Comparison of ENCODE assay signal across 28 cellular contexts in the genomic region with DNA sequence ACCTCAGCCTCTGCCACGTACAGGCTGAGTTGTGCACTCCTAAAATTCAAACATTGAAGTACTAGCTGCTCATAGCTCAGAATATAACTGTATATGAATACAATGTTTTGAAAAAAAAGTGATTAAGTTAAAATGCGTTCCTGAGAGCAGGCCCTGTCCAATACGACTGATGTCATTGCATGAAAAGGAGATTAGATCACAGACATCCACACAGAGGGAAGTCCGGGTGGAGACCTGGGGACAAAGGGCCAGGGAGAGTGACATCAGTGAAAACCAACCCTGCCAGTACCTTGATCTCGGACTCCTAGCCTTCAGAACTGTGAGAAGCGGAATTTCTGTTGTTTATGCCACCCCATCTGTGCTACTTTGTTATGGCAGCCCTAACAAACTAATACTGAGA.
"Had no signal": no experiment of that assay in that cellular context is flagged by ENCODE, and none has a peak within 500 bp of the region (broad histone marks: within the 10 kb centered on the region; RNA-seq: fewer than 3 reads in every experiment).

No MANE protein-coding gene starts in this region.

- H3K36me3 Mint-ChIP-seq: natural killer cell; stimulated activated effector memory CD8-positive, alpha-beta T cell treated with anti-CD3 and anti-CD28 coated beads, Interleukin-12 subunit alpha, Interleukin-12 subunit beta, amount 100 ng/mL, for 72 hours; stimulated activated naive B cell treated with anti-CD40 and anti-IgM and Interleukin-4, amounts not matched to agents 10 μg/mL and 1 μg/mL and 100 μg/mL, for 72 hours had no signal

- H3K4me1 Mint-ChIP-seq: naive thymus-derived CD4-positive, alpha-beta T cell; natural killer cell; stimulated activated effector memory CD8-positive, alpha-beta T cell treated with anti-CD3 and anti-CD28 coated beads, Interleukin-12 subunit alpha, Interleukin-12 subunit beta, amount 100 ng/mL, for 72 hours; stimulated activated naive B cell treated with anti-CD40 and anti-IgM and Interleukin-4, amounts not matched to agents 10 μg/mL and 1 μg/mL and 100 μg/mL, for 72 hours had no signal

- H3K27ac ChIP-seq: neutrophil, pancreas, prostate gland, right atrium auricular region, right lobe of liver, sigmoid colon, stomach, thoracic aorta, thyroid gland, upper lobe of left lung, vagina had no signal

- H3K27me3 ChIP-seq: neutrophil, pancreas, right atrium auricular region, right lobe of liver, sigmoid colon, stomach, thyroid gland, tibial nerve, upper lobe of left lung, vagina had no signal

- H3K9me3 Mint-ChIP-seq: stimulated activated effector memory CD8-positive, alpha-beta T cell treated with anti-CD3 and anti-CD28 coated beads, Interleukin-12 subunit alpha, Interleukin-12 subunit beta, amount 100 ng/mL, for 72 hours had no signal

- H3K27ac Mint-ChIP-seq: naive thymus-derived CD4-positive, alpha-beta T cell; natural killer cell; nephron progenitor cell; stimulated activated effector memory CD8-positive, alpha-beta T cell treated with anti-CD3 and anti-CD28 coated beads, Interleukin-12 subunit alpha, Interleukin-12 subunit beta, amount 100 ng/mL, for 72 hours; stimulated activated naive B cell treated with anti-CD40 and anti-IgM and Interleukin-4, amounts not matched to agents 10 μg/mL and 1 μg/mL and 100 μg/mL, for 72 hours; stimulated activated naive CD8-positive, alpha-beta T cell treated with anti-CD3 and anti-CD28 coated beads, Interleukin-15, Interleukin-2, amounts not matched to agents 100 ng/mL and 50 ng/mL, for 24 hours had no signal

- H3K4me1 ChIP-seq: pancreas, prostate gland, right atrium auricular region, right lobe of liver, sigmoid colon, stomach, thyroid gland, upper lobe of left lung, vagina had no signal

- FAIRE-seq: pancreas, small intestine, urothelium cell line had no signal

- DNase-seq: naive thymus-derived CD4-positive, alpha-beta T cell; natural killer cell; nephron progenitor cell; nucleus accumbens; pancreas; retina; right lobe of liver; sigmoid colon; small intestine; stimulated activated CD4-positive, alpha-beta T cell treated with anti-CD3 and anti-CD28 coated beads, Interleukin-15, amount 100 ng/mL, for 24 hours; stimulated activated CD4-positive, alpha-beta T cell treated with anti-CD3 and anti-CD28 coated beads, Interleukin-2, amount 100 ng/mL, for 24 hours; stimulated activated CD4-positive, alpha-beta T cell treated with anti-CD3 and anti-CD28 coated beads, Interleukin-2, amount 100 ng/mL, for 48 hours; stimulated activated CD4-positive, alpha-beta T cell treated with anti-CD3 and anti-CD28 coated beads, Interleukin-4, amount 100 ng/mL, for 24 hours; stimulated activated naive B cell treated with anti-CD40 and anti-IgM and Interleukin-4, amounts not matched to agents 10 μg/mL and 1 μg/mL and 100 μg/mL, for 72 hours; stimulated activated naive CD4-positive, alpha-beta T cell treated with Interleukin-2 at 50 U/mL for 16 hours; stomach; thyroid gland; trophoblast cell; upper lobe of left lung had no signal

- H3K36me3 ChIP-seq: neutrophil, pancreas, prostate gland, right atrium auricular region, right lobe of liver, sigmoid colon, stomach, thoracic aorta, thyroid gland, tibial nerve, upper lobe of left lung, vagina had no signal

- H3K9me3 ChIP-seq: neutrophil, pancreas, prostate gland, right atrium auricular region, right lobe of liver, sigmoid colon, stomach, thoracic aorta, thyroid gland, tibial nerve, vagina had no signal

- ATAC-seq: naive thymus-derived CD4-positive, alpha-beta T cell; natural killer cell; right lobe of liver; stimulated activated effector memory CD8-positive, alpha-beta T cell treated with anti-CD3 and anti-CD28 coated beads, Interleukin-12 subunit alpha, Interleukin-12 subunit beta, amount 100 ng/mL, for 72 hours; stimulated activated naive B cell treated with anti-CD40 and anti-IgM and Interleukin-4, amounts not matched to agents 10 μg/mL and 1 μg/mL and 100 μg/mL, for 72 hours had no signal

- H3K4me3 ChIP-seq: pancreas, prostate gland, right atrium auricular region, right lobe of liver, sigmoid colon, stomach, thoracic aorta, thyroid gland, tibial nerve, upper lobe of left lung, vagina had no signal

- H3K27me3 Mint-ChIP-seq: stimulated activated naive B cell treated with anti-CD40 and anti-IgM and Interleukin-4, amounts not matched to agents 10 μg/mL and 1 μg/mL and 100 μg/mL, for 72 hours had no signal

- H3K4me3 Mint-ChIP-seq: naive thymus-derived CD4-positive, alpha-beta T cell; natural killer cell; nephron progenitor cell; stimulated activated effector memory CD8-positive, alpha-beta T cell treated with anti-CD3 and anti-CD28 coated beads, Interleukin-12 subunit alpha, Interleukin-12 subunit beta, amount 100 ng/mL, for 72 hours; stimulated activated naive B cell treated with anti-CD40 and anti-IgM and Interleukin-4, amounts not matched to agents 10 μg/mL and 1 μg/mL and 100 μg/mL, for 72 hours; stimulated activated naive CD8-positive, alpha-beta T cell treated with anti-CD3 and anti-CD28 coated beads, Interleukin-15, Interleukin-2, amounts not matched to agents 100 ng/mL and 50 ng/mL, for 24 hours had no signal
